In genomic region chr3:129006864-129007263, GRCh38 we compare ENCODE assay signal across 21 cellular contexts. TPM values are rescaled to one million over a fixed set of nuclear protein-coding genes. Genes with fewer than 3 reads are reported as not detected.
"Had no signal": no experiment of that assay in that cellular context is flagged by ENCODE, and none has a peak within 500 bp of the region (broad histone marks: within the 10 kb centered on the region; RNA-seq: fewer than 3 reads in every experiment).

No MANE protein-coding gene starts in this region.

- H3K4me3 ChIP-seq: cardiac muscle cell, dorsolateral prefrontal cortex, neural progenitor cell, pancreas, tibial artery had no signal

- H3K9me3 Mint-ChIP-seq: activated CD4-positive, alpha-beta T cell treated with anti-CD3 and anti-CD28 coated beads, Interleukin-2, amount 10 ng/mL, durations not matched to agents 24 days and 14 days; activated naive CD4-positive, alpha-beta T cell treated with anti-CD3 and anti-CD28 coated beads, Interleukin-2, amount 50 U/mL, for 72 hours; activated T-cell treated with anti-CD3 and anti-CD28 coated beads, Interleukin-2, amount 50 U/mL, for 72 hours; endodermal cell; naive B cell; neural progenitor cell; stimulated activated memory B cell treated with anti-CD40 and anti-IgM and Interleukin-4, amounts not matched to agents 10 μg/mL and 1 μg/mL and 100 μg/mL, for 72 hours had no signal

- H3K27ac Mint-ChIP-seq: activated CD4-positive, alpha-beta T cell treated with anti-CD3 and anti-CD28 coated beads, Interleukin-2, amount 10 ng/mL, durations not matched to agents 24 days and 14 days; activated CD8-positive, alpha-beta T cell treated with anti-CD3 and anti-CD28 coated beads, Interleukin-2, amount 10 ng/mL, durations not matched to agents 7 days and 5 days; activated naive CD4-positive, alpha-beta T cell treated with anti-CD3 and anti-CD28 coated beads, Interleukin-2, amount 50 U/mL, for 72 hours; activated T-cell treated with anti-CD3 and anti-CD28 coated beads, Interleukin-2, amount 50 U/mL, for 72 hours; endodermal cell; naive B cell; neural progenitor cell; stimulated activated memory B cell treated with anti-CD40 and anti-IgM and Interleukin-4, amounts not matched to agents 10 μg/mL and 1 μg/mL and 100 μg/mL, for 72 hours had no signal

- H3K27ac ChIP-seq: cardiac muscle cell, dorsolateral prefrontal cortex, neural progenitor cell, pancreas, tibial artery had no signal

- H3K36me3 Mint-ChIP-seq: naive B cell; stimulated activated memory B cell treated with anti-CD40 and anti-IgM and Interleukin-4, amounts not matched to agents 10 μg/mL and 1 μg/mL and 100 μg/mL, for 72 hours had no signal

- ATAC-seq: activated CD8-positive, alpha-beta T cell treated with anti-CD3 and anti-CD28 coated beads, Interleukin-2, amount 10 ng/mL, durations not matched to agents 7 days and 5 days; activated naive CD4-positive, alpha-beta T cell treated with anti-CD3 and anti-CD28 coated beads, Interleukin-2, amount 50 U/mL, for 72 hours; activated T-cell treated with anti-CD3 and anti-CD28 coated beads, Interleukin-2, amount 50 U/mL, for 72 hours; pancreas; stimulated activated memory B cell treated with anti-CD40 and anti-IgM and Interleukin-4, amounts not matched to agents 10 μg/mL and 1 μg/mL and 100 μg/mL, for 72 hours had no signal

- H3K9me3 ChIP-seq: pancreas, tibial artery had no signal

- H3K4me3 Mint-ChIP-seq: activated CD4-positive, alpha-beta T cell treated with anti-CD3 and anti-CD28 coated beads, Interleukin-2, amount 10 ng/mL, durations not matched to agents 24 days and 14 days; activated CD8-positive, alpha-beta T cell treated with anti-CD3 and anti-CD28 coated beads, Interleukin-2, amount 10 ng/mL, durations not matched to agents 7 days and 5 days; activated T-cell treated with anti-CD3 and anti-CD28 coated beads, Interleukin-2, amount 50 U/mL, for 72 hours; endodermal cell; neural progenitor cell; stimulated activated memory B cell treated with anti-CD40 and anti-IgM and Interleukin-4, amounts not matched to agents 10 μg/mL and 1 μg/mL and 100 μg/mL, for 72 hours had no signal

- DNase-seq: activated CD4-positive, alpha-beta T cell treated with anti-CD3 and anti-CD28 coated beads, Interleukin-2, amount 10 ng/mL, durations not matched to agents 24 days and 14 days; activated CD4-positive, CD25-positive, alpha-beta regulatory T cell; activated CD8-positive, alpha-beta memory T cell treated with anti-CD3 and anti-CD28 coated beads, Interleukin-2, amount 50 U/mL, for 48 hours; activated CD8-positive, alpha-beta T cell treated with anti-CD3 and anti-CD28 coated beads, Interleukin-2, amount 10 ng/mL, durations not matched to agents 7 days and 5 days; activated gamma-delta T cell; activated T-cell treated with anti-CD3 and anti-CD28 coated beads, Interleukin-2, amount 50 U/mL, for 72 hours; dorsolateral prefrontal cortex; endodermal cell; glutamatergic neuron; midbrain; naive B cell; tibial artery had no signal

- H3K36me3 ChIP-seq: cardiac muscle cell, neural progenitor cell, pancreas, tibial artery had no signal

RNA-seq across cellular contexts. Expression of gene EFCC1, which starts 5.8 kb away (rescaled TPM):
- total RNA-seq: cardiac muscle cell had no signal

RNA-seq across cellular contexts. Expression of gene CFAP92, which starts 13.0 kb away (rescaled TPM):
- total RNA-seq: activated CD4-positive, alpha-beta T cell treated with anti-CD3 and anti-CD28 coated beads, Interleukin-2, amount 10 ng/mL, durations not matched to agents 24 days and 14 days; T-helper 2 cell treated with Interferon-gamma antibody and Interleukin-4, amounts not matched to agents 100 ng/mL and 5 ng/mL, for 36 hours had no signal

RNA-seq across cellular contexts. Expression of gene GP9, which starts 53.7 kb away (rescaled TPM):
- total RNA-seq: activated CD4-positive, alpha-beta T cell treated with anti-CD3 and anti-CD28 coated beads, Interleukin-2, amount 10 ng/mL, durations not matched to agents 24 days and 14 days; activated CD8-positive, alpha-beta T cell treated with anti-CD3 and anti-CD28 coated beads, Interleukin-2, amount 10 ng/mL, durations not matched to agents 7 days and 5 days; activated naive CD4-positive, alpha-beta T cell treated with anti-CD3 and anti-CD28 coated beads, Interleukin-2, amount 50 U/mL, for 72 hours; activated T-cell treated with anti-CD3 and anti-CD28 coated beads, Interleukin-2, amount 50 U/mL, for 72 hours; cardiac muscle cell; endodermal cell; lung microvascular endothelial cell; pancreas; subcutaneous adipose tissue; T-helper 2 cell treated with Interferon-gamma antibody and Interleukin-4, amounts not matched to agents 100 ng/mL and 5 ng/mL, for 36 hours had no signal
- polyA plus RNA-seq: cardiac muscle cell, esophagus had no signal
